In the genomic region with DNA sequence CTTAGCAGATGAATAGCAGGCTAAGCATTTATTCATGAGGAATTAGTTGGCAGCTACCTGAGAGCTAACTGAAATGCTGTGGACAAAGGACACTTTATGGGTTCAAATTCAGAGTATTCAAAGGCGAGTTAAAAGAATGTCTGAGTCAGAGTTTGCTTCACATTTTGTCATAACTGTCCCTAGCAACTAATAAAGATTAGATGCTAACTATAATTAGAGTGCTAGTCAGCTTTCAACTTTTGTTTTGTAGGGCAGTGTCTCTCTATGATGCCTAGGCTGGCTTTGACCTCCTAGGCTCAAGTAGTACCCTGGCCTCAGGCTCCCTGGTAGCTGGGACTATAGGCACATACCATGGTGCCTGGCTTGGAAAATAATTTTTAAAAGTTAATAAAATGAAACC, we compare ENCODE assay signal across 1 cellular context.
TF ChIP-seq lines count a peak whose summit lies in the region.

No MANE protein-coding gene starts in this region.

TF ChIP-seq in HepG2, 621 proteins besides CTCF, POLR2A, EP300 and RAD21:
- TF ChIP-seq, protein P1, sequence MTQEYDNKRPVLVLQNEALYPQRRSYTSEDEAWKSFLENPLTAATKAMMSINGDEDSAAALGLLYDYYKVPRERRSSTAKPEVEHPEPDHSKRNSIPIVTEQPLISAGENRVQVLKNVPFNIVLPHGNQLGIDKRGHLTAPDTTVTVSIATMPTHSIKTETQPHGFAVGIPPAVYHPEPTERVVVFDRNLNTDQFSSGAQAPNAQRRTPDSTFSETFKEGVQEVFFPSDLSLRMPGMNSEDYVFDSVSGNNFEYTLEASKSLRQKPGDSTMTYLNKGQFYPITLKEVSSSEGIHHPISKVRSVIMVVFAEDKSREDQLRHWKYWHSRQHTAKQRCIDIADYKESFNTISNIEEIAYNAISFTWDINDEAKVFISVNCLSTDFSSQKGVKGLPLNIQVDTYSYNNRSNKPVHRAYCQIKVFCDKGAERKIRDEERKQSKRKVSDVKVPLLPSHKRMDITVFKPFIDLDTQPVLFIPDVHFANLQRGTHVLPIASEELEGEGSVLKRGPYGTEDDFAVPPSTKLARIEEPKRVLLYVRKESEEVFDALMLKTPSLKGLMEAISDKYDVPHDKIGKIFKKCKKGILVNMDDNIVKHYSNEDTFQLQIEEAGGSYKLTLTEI (CRISPR knock-in tag; conservative IDR thresholded peaks at IDR 0.05), result no peak
- TF ChIP-seq, protein P2, sequence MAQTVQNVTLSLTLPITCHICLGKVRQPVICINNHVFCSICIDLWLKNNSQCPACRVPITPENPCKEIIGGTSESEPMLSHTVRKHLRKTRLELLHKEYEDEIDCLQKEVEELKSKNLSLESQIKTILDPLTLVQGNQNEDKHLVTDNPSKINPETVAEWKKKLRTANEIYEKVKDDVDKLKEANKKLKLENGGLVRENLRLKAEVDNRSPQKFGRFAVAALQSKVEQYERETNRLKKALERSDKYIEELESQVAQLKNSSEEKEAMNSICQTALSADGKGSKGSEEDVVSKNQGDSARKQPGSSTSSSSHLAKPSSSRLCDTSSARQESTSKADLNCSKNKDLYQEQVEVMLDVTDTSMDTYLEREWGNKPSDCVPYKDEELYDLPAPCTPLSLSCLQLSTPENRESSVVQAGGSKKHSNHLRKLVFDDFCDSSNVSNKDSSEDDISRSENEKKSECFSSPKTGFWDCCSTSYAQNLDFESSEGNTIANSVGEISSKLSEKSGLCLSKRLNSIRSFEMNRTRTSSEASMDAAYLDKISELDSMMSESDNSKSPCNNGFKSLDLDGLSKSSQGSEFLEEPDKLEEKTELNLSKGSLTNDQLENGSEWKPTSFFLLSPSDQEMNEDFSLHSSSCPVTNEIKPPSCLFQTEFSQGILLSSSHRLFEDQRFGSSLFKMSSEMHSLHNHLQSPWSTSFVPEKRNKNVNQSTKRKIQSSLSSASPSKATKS (CRISPR knock-in tag; IDR thresholded peaks at IDR 0.05), result no peak
- no peak for TF ChIP-seq SP5 (CRISPR knock-in tag; IDR thresholded peaks at IDR 0.05; ENCODE audit: borderline replicate concordance, low read depth)
- TF ChIP-seq ZNF235 (CRISPR knock-in tag; IDR thresholded peaks at IDR 0.05; ENCODE audit: borderline replicate concordance), result no peak
- no peak for TF ChIP-seq ZNF615 (CRISPR knock-in tag; IDR thresholded peaks at IDR 0.05; ENCODE audit: borderline replicate concordance)
- no peak for TF ChIP-seq RAD51 (IDR thresholded peaks at IDR 0.05; ENCODE audit: borderline replicate concordance)
- TF ChIP-seq RBAK (CRISPR knock-in tag; IDR thresholded peaks at IDR 0.05), result no peak
- TF ChIP-seq HDAC6 (IDR thresholded peaks at IDR 0.05; ENCODE audit: low read depth, low read length), result no peak
- TF ChIP-seq, protein P3, sequence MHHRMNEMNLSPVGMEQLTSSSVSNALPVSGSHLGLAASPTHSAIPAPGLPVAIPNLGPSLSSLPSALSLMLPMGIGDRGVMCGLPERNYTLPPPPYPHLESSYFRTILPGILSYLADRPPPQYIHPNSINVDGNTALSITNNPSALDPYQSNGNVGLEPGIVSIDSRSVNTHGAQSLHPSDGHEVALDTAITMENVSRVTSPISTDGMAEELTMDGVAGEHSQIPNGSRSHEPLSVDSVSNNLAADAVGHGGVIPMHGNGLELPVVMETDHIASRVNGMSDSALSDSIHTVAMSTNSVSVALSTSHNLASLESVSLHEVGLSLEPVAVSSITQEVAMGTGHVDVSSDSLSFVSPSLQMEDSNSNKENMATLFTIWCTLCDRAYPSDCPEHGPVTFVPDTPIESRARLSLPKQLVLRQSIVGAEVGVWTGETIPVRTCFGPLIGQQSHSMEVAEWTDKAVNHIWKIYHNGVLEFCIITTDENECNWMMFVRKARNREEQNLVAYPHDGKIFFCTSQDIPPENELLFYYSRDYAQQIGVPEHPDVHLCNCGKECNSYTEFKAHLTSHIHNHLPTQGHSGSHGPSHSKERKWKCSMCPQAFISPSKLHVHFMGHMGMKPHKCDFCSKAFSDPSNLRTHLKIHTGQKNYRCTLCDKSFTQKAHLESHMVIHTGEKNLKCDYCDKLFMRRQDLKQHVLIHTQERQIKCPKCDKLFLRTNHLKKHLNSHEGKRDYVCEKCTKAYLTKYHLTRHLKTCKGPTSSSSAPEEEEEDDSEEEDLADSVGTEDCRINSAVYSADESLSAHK (CRISPR knock-in tag; IDR thresholded peaks at IDR 0.05; ENCODE audit: borderline replicate concordance), result no peak
- no peak for TF ChIP-seq PHF8 (CRISPR knock-in tag; IDR thresholded peaks at IDR 0.05)
- TF ChIP-seq, protein P4, sequence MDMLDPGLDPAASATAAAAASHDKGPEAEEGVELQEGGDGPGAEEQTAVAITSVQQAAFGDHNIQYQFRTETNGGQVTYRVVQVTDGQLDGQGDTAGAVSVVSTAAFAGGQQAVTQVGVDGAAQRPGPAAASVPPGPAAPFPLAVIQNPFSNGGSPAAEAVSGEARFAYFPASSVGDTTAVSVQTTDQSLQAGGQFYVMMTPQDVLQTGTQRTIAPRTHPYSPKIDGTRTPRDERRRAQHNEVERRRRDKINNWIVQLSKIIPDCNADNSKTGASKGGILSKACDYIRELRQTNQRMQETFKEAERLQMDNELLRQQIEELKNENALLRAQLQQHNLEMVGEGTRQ (IDR thresholded peaks at IDR 0.05; ENCODE audit: low read depth, low read length), result no peak
- TF ChIP-seq, protein P4 (CRISPR knock-in tag; IDR thresholded peaks at IDR 0.05; ENCODE audit: borderline replicate concordance), result no peak
- no peak for TF ChIP-seq IRX3 (CRISPR knock-in tag; IDR thresholded peaks at IDR 0.05; ENCODE audit: borderline replicate concordance, low read depth)
- no peak for TF ChIP-seq TSC22D2 (CRISPR knock-in tag; IDR thresholded peaks at IDR 0.05; ENCODE audit: borderline replicate concordance)
- TF ChIP-seq ZFP41 (CRISPR knock-in tag; IDR thresholded peaks at IDR 0.05; ENCODE audit: borderline replicate concordance), result no peak
- no peak for TF ChIP-seq ZNF263 (CRISPR knock-in tag; IDR thresholded peaks at IDR 0.05)
- TF ChIP-seq ZSCAN22 (CRISPR knock-in tag; IDR thresholded peaks at IDR 0.05), result no peak
- TF ChIP-seq, protein P5, sequence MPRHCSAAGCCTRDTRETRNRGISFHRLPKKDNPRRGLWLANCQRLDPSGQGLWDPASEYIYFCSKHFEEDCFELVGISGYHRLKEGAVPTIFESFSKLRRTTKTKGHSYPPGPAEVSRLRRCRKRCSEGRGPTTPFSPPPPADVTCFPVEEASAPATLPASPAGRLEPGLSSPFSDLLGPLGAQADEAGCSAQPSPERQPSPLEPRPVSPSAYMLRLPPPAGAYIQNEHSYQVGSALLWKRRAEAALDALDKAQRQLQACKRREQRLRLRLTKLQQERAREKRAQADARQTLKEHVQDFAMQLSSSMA (CRISPR knock-in tag; IDR thresholded peaks at IDR 0.05), result no peak
